ENCODE assay signal across 25 cellular contexts in genomic region chr12:132731574-132731973, GRCh38.
"Had no signal": no experiment of that assay in that cellular context is flagged by ENCODE, and none has a peak within 500 bp of the region (broad histone marks: within the 10 kb centered on the region; RNA-seq: fewer than 3 reads in every experiment).

No MANE protein-coding gene starts in this region.

- H3K27me3 ChIP-seq: adrenal gland, breast epithelium had no signal

- H3K4me1 ChIP-seq: breast epithelium had no signal

- H3K4me3 Mint-ChIP-seq: activated B cell treated with CpG ODN at 0.5 μM for 24 hours; activated CD4-positive, alpha-beta memory T cell treated with anti-CD3 and anti-CD28 coated beads for 36 hours; activated CD4-positive, alpha-beta T cell treated with anti-CD3 and anti-CD28 coated beads, Interleukin-2, amount 10 ng/mL, durations not matched to agents 24 days and 14 days; activated naive CD8-positive, alpha-beta T cell treated with anti-CD3 and anti-CD28 coated beads, Interleukin-2, amount 10 ng/mL, durations not matched to agents 7 days and 5 days; activated T-cell treated with anti-CD3 and anti-CD28 coated beads, Interleukin-2, amount 50 U/mL, for 72 hours; T-cell had no signal

- H3K36me3 ChIP-seq: breast epithelium had no signal

- H3K27me3 Mint-ChIP-seq: activated B cell treated with CpG ODN at 0.5 μM for 24 hours; activated CD4-positive, alpha-beta memory T cell treated with anti-CD3 and anti-CD28 coated beads for 36 hours; activated CD4-positive, alpha-beta T cell treated with anti-CD3 and anti-CD28 coated beads, Interleukin-2, amount 10 ng/mL, durations not matched to agents 24 days and 14 days; activated naive CD8-positive, alpha-beta T cell treated with anti-CD3 and anti-CD28 coated beads, Interleukin-2, amount 10 ng/mL, durations not matched to agents 7 days and 5 days; T-cell had no signal

- FAIRE-seq: RCC 7860, TTC549 had no signal

- ATAC-seq: T-cell had no signal

- H3K9me3 ChIP-seq: adrenal gland, breast epithelium had no signal

- H3K27ac Mint-ChIP-seq: activated B cell treated with CpG ODN at 0.5 μM for 24 hours; activated CD4-positive, alpha-beta memory T cell treated with anti-CD3 and anti-CD28 coated beads for 36 hours; activated CD4-positive, alpha-beta T cell treated with anti-CD3 and anti-CD28 coated beads, Interleukin-2, amount 10 ng/mL, durations not matched to agents 24 days and 14 days; activated naive CD8-positive, alpha-beta T cell treated with anti-CD3 and anti-CD28 coated beads, Interleukin-2, amount 10 ng/mL, durations not matched to agents 7 days and 5 days; activated T-cell treated with anti-CD3 and anti-CD28 coated beads, Interleukin-2, amount 50 U/mL, for 72 hours; activated T-helper 2 cell treated with anti-CD3 and anti-CD28 coated beads, Interferon-gamma antibody, Interleukin-2, Interleukin-4, amounts not matched to agents 10 μg/mL and 5 μg/mL and 100 μg/mL, durations not matched to agents 14 hours and 24 hours and 36 hours; T-cell had no signal

- DNase-seq: activated B cell treated with CpG ODN at 0.5 μM for 24 hours; activated CD4-positive, alpha-beta memory T cell treated with anti-CD3 and anti-CD28 coated beads for 36 hours; activated CD4-positive, alpha-beta T cell treated with anti-CD3 and anti-CD28 coated beads for 1 hour; activated CD4-positive, alpha-beta T cell treated with anti-CD3 and anti-CD28 coated beads, Interleukin-2, amount 10 ng/mL, durations not matched to agents 24 days and 14 days; activated CD8-positive, alpha-beta memory T cell treated with anti-CD3 and anti-CD28 coated beads for 24 hours; activated naive CD4-positive, alpha-beta T cell treated with anti-CD3 and anti-CD28 coated beads, Interleukin-2, amount 50 U/mL, for 16 hours; activated naive CD8-positive, alpha-beta T cell treated with anti-CD3 and anti-CD28 coated beads, Interleukin-2, amount 10 ng/mL, durations not matched to agents 7 days and 5 days; activated T-cell treated with anti-CD3 and anti-CD28 coated beads, Interleukin-2, amount 50 U/mL, for 72 hours; adrenal gland; Karpas-422; MM.1S; NCI-H1105 treated with DMSO at 0.1 percent for 48 hours; NCI-H1436 treated with DMSO at 0.1 percent for 48 hours; NCI-H187; NCI-H2081; NCI-H446; NCI-H524; SHP77 treated with DMSO at 0.1 percent for 48 hours; T-cell; T-helper 2 cell; T1000 had no signal

- H3K4me3 ChIP-seq: adrenal gland, breast epithelium had no signal

- H3K4me1 Mint-ChIP-seq: activated B cell treated with CpG ODN at 0.5 μM for 24 hours; activated naive CD8-positive, alpha-beta T cell treated with anti-CD3 and anti-CD28 coated beads, Interleukin-2, amount 10 ng/mL, durations not matched to agents 7 days and 5 days had no signal

- H3K27ac ChIP-seq: adrenal gland, breast epithelium had no signal

- H3K9me3 Mint-ChIP-seq: activated B cell treated with CpG ODN at 0.5 μM for 24 hours; activated CD4-positive, alpha-beta memory T cell treated with anti-CD3 and anti-CD28 coated beads for 36 hours; activated CD4-positive, alpha-beta T cell treated with anti-CD3 and anti-CD28 coated beads, Interleukin-2, amount 10 ng/mL, durations not matched to agents 24 days and 14 days; activated naive CD8-positive, alpha-beta T cell treated with anti-CD3 and anti-CD28 coated beads, Interleukin-2, amount 10 ng/mL, durations not matched to agents 7 days and 5 days; activated T-cell treated with anti-CD3 and anti-CD28 coated beads, Interleukin-2, amount 50 U/mL, for 72 hours; activated T-helper 2 cell treated with anti-CD3 and anti-CD28 coated beads, Interferon-gamma antibody, Interleukin-2, Interleukin-4, amounts not matched to agents 10 μg/mL and 5 μg/mL and 100 μg/mL, durations not matched to agents 14 hours and 24 hours and 36 hours; T-cell had no signal
